8 cellular contexts compared by ENCODE assay signal in the genomic region with DNA sequence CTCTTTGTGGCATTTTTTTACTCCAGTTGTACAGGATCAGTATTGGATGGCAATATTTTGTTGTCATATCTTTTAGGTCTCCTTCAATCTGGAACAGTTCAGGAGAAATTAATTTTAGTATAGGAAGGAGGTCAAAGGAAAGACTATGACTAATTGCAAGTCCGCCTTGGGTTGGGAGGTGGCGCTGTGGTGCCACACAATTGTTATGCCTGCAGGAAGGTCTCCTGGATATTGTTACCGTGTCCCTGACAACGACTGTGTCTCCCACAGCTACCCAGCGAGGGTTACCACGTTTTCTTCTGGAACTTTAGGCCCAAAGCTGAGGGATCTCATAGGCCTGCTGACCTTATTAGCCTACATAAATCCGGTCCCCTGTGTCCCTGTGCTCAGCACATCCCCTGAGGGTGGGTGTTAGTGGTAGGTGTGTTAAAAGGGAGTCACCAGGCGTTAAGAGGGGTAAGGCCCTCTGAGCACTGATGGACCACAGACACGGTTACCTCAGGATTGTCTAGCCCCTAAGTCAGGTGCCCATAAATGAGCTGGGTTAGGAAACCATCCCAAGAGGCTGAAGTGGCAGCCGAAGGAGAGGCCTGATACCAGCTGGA. TPM values are rescaled to one million over a fixed set of nuclear protein-coding genes. Genes with fewer than 3 reads are reported as not detected.
DNase-seq lines count a peak whose midpoint lies in the region; ATAC-seq, FAIRE-seq and TF ChIP-seq lines count a peak whose summit lies in the region.

No MANE protein-coding gene starts in this region.

- no peaks in the 10 kb centered on the region for H3K4me1 ChIP-seq in H1 (replicated peaks in 1 of 4; ENCODE audit: control insufficient read depth in 3 of 4, insufficient read depth in 4 of 4, low read length in 3 of 4)

- H4K5ac ChIP-seq in H1 (ENCODE audit: insufficient read length, low read depth, low read length), result no peak overlapping the region

- no peaks in the 10 kb centered on the region for H4K20me1 ChIP-seq in H1 (replicated peaks in 1 of 2; ENCODE audit: control insufficient read depth in 1 of 2, insufficient read depth in 2 of 2, low read length in 2 of 2)

- H3K4me3 ChIP-seq in H1 (ENCODE audit: extremely low read depth in 1 of 4, insufficient read depth in 2 of 4, low read depth in 3 of 4, low read length in 4 of 4), result no peak overlapping the region

- H3K23me2 ChIP-seq in H1 (ENCODE audit: low read depth, low read length), result peaks cover 2% of the 10 kb centered on the region; the same call in 1 of the 2 replicates

- H2AFZ ChIP-seq in H1 (ENCODE audit: low read length), result peak overlapping the region; percentile 99

- peaks cover 5% of the 10 kb centered on the region for H3K9me3 Mint-ChIP-seq in activated CD4-positive, alpha-beta memory T cell treated with anti-CD3 and anti-CD28 coated beads for 36 hours
- H3K9me3 Mint-ChIP-seq in stimulated activated effector memory CD8-positive, alpha-beta T cell treated with anti-CD3 and anti-CD28 coated beads, Interleukin-12 subunit alpha, Interleukin-12 subunit beta, amount 100 ng/mL, for 72 hours, result no peaks in the 10 kb centered on the region

- no peak overlapping the region for H3K56ac ChIP-seq in H1 (replicated peaks; ENCODE audit: insufficient read length, low read depth, low read length)

- H3K27me3 Mint-ChIP-seq in activated CD4-positive, alpha-beta memory T cell treated with anti-CD3 and anti-CD28 coated beads for 36 hours, result no peaks in the 10 kb centered on the region

- H3K27me3 ChIP-seq in H1 (replicated peaks in 1 of 4; ENCODE audit: control insufficient read depth in 3 of 4, extremely low read depth in 1 of 4, insufficient read depth in 3 of 4, low read length in 3 of 4), result no peaks in the 10 kb centered on the region

- H4K8ac ChIP-seq in H1 (ENCODE audit: extremely low read depth, insufficient read depth, low read length), result peak overlapping the region; percentile 45; the same call in 1 of the 2 replicates

- 32% methylated on average over 9 of the region's 10 CpGs; no CpG with 5 or more reads in 1 of the 2 experiments for WGBS in H1 (ENCODE audit: extremely low coverage in 1 of 2, insufficient coverage in 1 of 2, insufficient read length in 1 of 2, insufficient replicate concordance in 2 of 2, low coverage in 1 of 2, low lambda C conversion rate in 2 of 2, missing lambda C conversion rate in 1 of 2), 2 experiments

- no peaks in the 10 kb centered on the region for H3K79me1 ChIP-seq in H1 (ENCODE audit: low read depth, low read length)

- peak overlapping the region; percentile 11; the same call in 1 of the 2 replicates for H2BK12ac ChIP-seq in H1 (ENCODE audit: low read depth, low read length)

- TF ChIP-seq POLR2A in H1 (IDR thresholded peaks at IDR 0.05; ENCODE audit: control extremely low read depth in 1 of 2, low read depth in 2 of 2, low read length in 2 of 2), result no peak

- POLR2A ChIA-PET in activated CD4-positive, alpha-beta memory T cell treated with anti-CD3 and anti-CD28 coated beads for 36 hours (lab: Charles Lee), result no interaction called here
- POLR2A ChIA-PET in H1 (lab: Charles Lee; ENCODE audit: partially characterized antibody), result interaction anchor here (1.1 kb wide), 1 partner anchor 358 kb away, joined by 3 read pairs; no protein-coding TSS in a partner anchor

- no peak overlapping the region for H4K91ac ChIP-seq in H1 (replicated peaks; ENCODE audit: insufficient read length, low read length)

- no peaks in the 10 kb centered on the region for H3K36me3 Mint-ChIP-seq in activated CD4-positive, alpha-beta memory T cell treated with anti-CD3 and anti-CD28 coated beads for 36 hours
- H3K36me3 Mint-ChIP-seq in stimulated activated effector memory CD8-positive, alpha-beta T cell treated with anti-CD3 and anti-CD28 coated beads, Interleukin-12 subunit alpha, Interleukin-12 subunit beta, amount 100 ng/mL, for 72 hours, result no peaks in the 10 kb centered on the region

- CTCF ChIA-PET in activated CD4-positive, alpha-beta memory T cell treated with anti-CD3 and anti-CD28 coated beads for 36 hours (lab: Charles Lee), result interaction anchor here (0.7 to 7.4 kb wide), 26 partner anchors 9 to 985 kb away, joined by 3 to 161 read pairs (median 4); no protein-coding TSS in a partner anchor
- CTCF ChIA-PET in H1 (lab: Charles Lee; ENCODE audit: partially characterized antibody), result interaction anchor here (0.6 to 10.5 kb wide), 85 partner anchors 8 to 985 kb away, joined by 3 to 138 read pairs (median 5); a partner anchor contains a TSS

- peak; percentile 66 for ATAC-seq in HG03354 (IDR thresholded peaks at IDR 0.05; ENCODE audit: poor library complexity, severe bottlenecking, unreplicated experiment)
- ATAC-seq in stimulated activated effector memory CD8-positive, alpha-beta T cell treated with anti-CD3 and anti-CD28 coated beads, Interleukin-12 subunit alpha, Interleukin-12 subunit beta, amount 100 ng/mL, for 72 hours, result peak; percentile 45

- no peak overlapping the region for H2BK15ac ChIP-seq in H1 (ENCODE audit: low read length)

- no peak overlapping the region for H3K27ac Mint-ChIP-seq in activated CD4-positive, alpha-beta memory T cell treated with anti-CD3 and anti-CD28 coated beads for 36 hours
- no peak overlapping the region for H3K27ac Mint-ChIP-seq in stimulated activated effector memory CD8-positive, alpha-beta T cell treated with anti-CD3 and anti-CD28 coated beads, Interleukin-12 subunit alpha, Interleukin-12 subunit beta, amount 100 ng/mL, for 72 hours

- H2BK5ac ChIP-seq in H1 (ENCODE audit: low read depth, low read length), result no peak overlapping the region

- TF ChIP-seq CTCF in H1 (IDR thresholded peaks at IDR 0.05; ENCODE audit: control extremely low read depth in 1 of 3, insufficient read depth in 1 of 3, low read depth in 1 of 3, low read length in 3 of 3), result peak; percentile 90 to 93 (median 91)

- H3K9ac ChIP-seq in H1 (replicated peaks in 1 of 4; ENCODE audit: extremely low read depth in 1 of 4, low read depth in 3 of 4, low read length in 3 of 4), result no peak overlapping the region

- H3K18ac ChIP-seq in H1 (ENCODE audit: extremely low read depth, low read length), result no peak overlapping the region

- no peaks in the 10 kb centered on the region for H3K36me3 ChIP-seq in H1 (ENCODE audit: control insufficient read depth in 2 of 4, insufficient read depth in 4 of 4, low read length in 3 of 4)

- no peaks in the 10 kb centered on the region for H3K79me2 ChIP-seq in H1 (ENCODE audit: control insufficient read depth in 1 of 2, insufficient read depth in 2 of 2, low read length in 2 of 2)

- H3K4me2 ChIP-seq in H1 (ENCODE audit: insufficient read depth in 1 of 2, low read depth in 2 of 2, low read length in 2 of 2), result 0 out of 4 replicates have a peak overlapping the region, but pooled peaks of 1 of the 2 experiments have one; percentile 35

- TF ChIP-seq EP300 in H1 (IDR thresholded peaks at IDR 0.05; ENCODE audit: borderline replicate concordance in 1 of 2, low read depth in 2 of 2, low read length in 2 of 2), result no peak

- peak; percentile 9 for DNase-seq in NK-92 treated with Interleukin-12 subunit alpha and Interleukin-12 subunit beta, amount 100 ng/mL, for 24 hours (lab: John Stamatoyannopoulos, UW)
- no peak for DNase-seq in NK-92 (lab: John Stamatoyannopoulos, UW; ENCODE audit: unreplicated experiment)
- DNase-seq in NCI-H526 (lab: John Stamatoyannopoulos, UW), result peak; percentile 56 to 85
- DNase-seq in activated CD4-positive, alpha-beta memory T cell treated with anti-CD3 and anti-CD28 coated beads for 36 hours, result peak; percentile 73
- peak; percentile 63 to 83 for DNase-seq in H1 (ENCODE audit: low read depth in 1 of 2, low spot score in 2 of 2)
- peak; percentile 53 for DNase-seq in midbrain (lab: John Stamatoyannopoulos, UW)
- DNase-seq in stimulated activated effector memory CD8-positive, alpha-beta T cell treated with anti-CD3 and anti-CD28 coated beads, Interleukin-12 subunit alpha, Interleukin-12 subunit beta, amount 100 ng/mL, for 72 hours (ENCODE audit: low spot score in 2 of 2), result peak; percentile 25 to 57

- no peak overlapping the region for H2BK120ac ChIP-seq in H1 (replicated peaks; ENCODE audit: low read depth, low read length)

- H3K27ac ChIP-seq in H1 (ENCODE audit: low read depth, low read length), result no peak overlapping the region

- H3K4me3 Mint-ChIP-seq in activated CD4-positive, alpha-beta memory T cell treated with anti-CD3 and anti-CD28 coated beads for 36 hours, result no peak overlapping the region
- no peak overlapping the region for H3K4me3 Mint-ChIP-seq in stimulated activated effector memory CD8-positive, alpha-beta T cell treated with anti-CD3 and anti-CD28 coated beads, Interleukin-12 subunit alpha, Interleukin-12 subunit beta, amount 100 ng/mL, for 72 hours

- TF ChIP-seq RAD21 in H1 (IDR thresholded peaks at IDR 0.05 in 1 of 2, conservative IDR thresholded peaks at IDR 0.05 in 1 of 2; ENCODE audit: low read depth in 2 of 2, low read length in 2 of 2), result peak; percentile 95 to 97

- H3K4ac ChIP-seq in H1 (replicated peaks; ENCODE audit: insufficient read length, low read depth, low read length), result no peak overlapping the region

- peaks cover 3% of the 10 kb centered on the region for H3K4me1 Mint-ChIP-seq in activated CD4-positive, alpha-beta memory T cell treated with anti-CD3 and anti-CD28 coated beads for 36 hours (ENCODE audit: low read depth)
- peaks cover 16% of the 10 kb centered on the region for H3K4me1 Mint-ChIP-seq in stimulated activated effector memory CD8-positive, alpha-beta T cell treated with anti-CD3 and anti-CD28 coated beads, Interleukin-12 subunit alpha, Interleukin-12 subunit beta, amount 100 ng/mL, for 72 hours

- H2BK20ac ChIP-seq in H1 (ENCODE audit: low read length), result no peak overlapping the region

- FAIRE-seq in H1 (lab: Jason Lieb, UNC), result peak; percentile 92

- peaks cover 5 to 6% of the 10 kb centered on the region in 2 experiments for H3K9me3 ChIP-seq in H1 (ENCODE audit: insufficient read depth in 2 of 2, low read depth in 1 of 2, low read length in 1 of 2)

- no peak overlapping the region for H3K23ac ChIP-seq in H1 (ENCODE audit: insufficient read length)

- intact Hi-C loops in activated CD4-positive, alpha-beta memory T cell treated with anti-CD3 and anti-CD28 coated beads for 36 hours (cut with micrococcal nuclease), result loop anchor here (1.0 to 5.0 kb wide), 6 partner anchors 230 to 985 kb away; a partner anchor contains a TSS

- H2AK5ac ChIP-seq in H1 (ENCODE audit: low read depth, low read length), result no peak overlapping the region

- no peak overlapping the region for H3K14ac ChIP-seq in H1 (ENCODE audit: insufficient read length)

TF ChIP-seq in H1, 55 proteins besides CTCF, POLR2A, EP300 and RAD21 (continues in another document):
- TF ChIP-seq CHD1 (IDR thresholded peaks at IDR 0.05; ENCODE audit: low read depth, low read length), result no peak

RNA-seq across cellular contexts. Expression of a gene that starts 31.5 kb away (rescaled TPM):
- total RNA-seq in activated CD4-positive, alpha-beta memory T cell treated with anti-CD3 and anti-CD28 coated beads for 36 hours, result not detected
- 2.3 and 2.4 TPM in 2 replicates for total RNA-seq in H1 (2021; fragmentation: NEBNext Ultra II Directional; extraction: Animal tissue kit (Norgen Biotek cat#: 25700))
- polyA plus RNA-seq in H1 (2011; rRNA removed), result 0.31 and 0.51 TPM in 2 replicates
- polyA plus RNA-seq in H1 (2011; cell fraction: cytosol; rRNA removed), result 0.37 TPM
- 0.33 TPM for polyA plus RNA-seq in H1 (2011; cell fraction: nucleus; rRNA removed)
- polyA plus RNA-seq in H1 (2012, experiment 1 of 2), result 1.2 to 2.2 TPM (median 1.8 TPM) in 4 replicates
- polyA plus RNA-seq in H1 (2012, experiment 2 of 2), result 0.07 TPM
- 0.79 TPM for polyA plus RNA-seq in H1 (2013, experiment 1 of 2)
- 0.53 TPM for polyA plus RNA-seq in H1 (2013, experiment 2 of 2)
- polyA minus RNA-seq in H1 (2011; rRNA and poly(A)+ RNA removed), result 1.5 and 2.1 TPM in 2 replicates
- 1.5 TPM for polyA minus RNA-seq in H1 (2011; cell fraction: cytosol; rRNA and poly(A)+ RNA removed)
- polyA minus RNA-seq in H1 (2011; cell fraction: nucleus; rRNA and poly(A)+ RNA removed), result 3.2 TPM
